ENCODE assay signal across 25 cellular contexts in genomic region chr5:78420548-78420947, GRCh38.
"Had no signal": no experiment of that assay in that cellular context is flagged by ENCODE, and none has a peak within 500 bp of the region (broad histone marks: within the 10 kb centered on the region; RNA-seq: fewer than 3 reads in every experiment).

No MANE protein-coding gene starts in this region.

- H3K4me3 ChIP-seq: colonic mucosa, esophagus muscularis mucosa, heart right ventricle, mucosa of descending colon, right atrium auricular region, sigmoid colon, stomach, thyroid gland had no signal

- FAIRE-seq: endothelial cell of umbilical vein had no signal

- H3K27ac ChIP-seq: colonic mucosa, esophagus muscularis mucosa, foreskin keratinocyte, heart right ventricle, neutrophil, parathyroid adenoma, right atrium auricular region, sigmoid colon, stomach, thyroid gland had no signal

- H2AFZ ChIP-seq: parathyroid adenoma had no signal

- H3K9ac ChIP-seq: parathyroid adenoma had no signal

- H3K27me3 ChIP-seq: colonic mucosa, esophagus muscularis mucosa, foreskin keratinocyte, heart right ventricle, neutrophil, right atrium auricular region, sigmoid colon, stomach, thyroid gland had no signal

- ATAC-seq: foreskin keratinocyte; heart right ventricle; mucosa of descending colon; natural killer cell treated with Interleukin-12 subunit alpha and Interleukin-12 subunit beta and Interleukin-15 and Interleukin-18, amount 100 ng/mL, for 72 hours; stimulated activated effector memory CD8-positive, alpha-beta T cell treated with anti-CD3 and anti-CD28 coated beads, Interleukin-12 subunit alpha, Interleukin-12 subunit beta, amount 100 ng/mL, for 72 hours had no signal

- H3K9me3 ChIP-seq: colonic mucosa, esophagus muscularis mucosa, heart right ventricle, mucosa of descending colon, neutrophil, right atrium auricular region, sigmoid colon, stomach, thyroid gland had no signal

- H3K4me1 ChIP-seq: colonic mucosa, esophagus muscularis mucosa, foreskin keratinocyte, heart right ventricle, parathyroid adenoma, right atrium auricular region, sigmoid colon, thyroid gland had no signal

- DNase-seq: colonic mucosa; effector CD8-positive, alpha-beta T cell; endodermal cell; foreskin keratinocyte; glutamatergic neuron; heart right ventricle; hippocampal formation; islet precursor cell; mesenchymal stem cell; mucosa of descending colon; naive B cell; sigmoid colon; stimulated activated CD4-positive, alpha-beta T cell treated with anti-CD3 and anti-CD28 coated beads, Interleukin-2, amount 100 ng/mL, for 24 hours; stimulated activated CD4-positive, alpha-beta T cell treated with anti-CD3 and anti-CD28 coated beads, Interleukin-4, amount 100 ng/mL, for 24 hours; stimulated activated naive CD4-positive, alpha-beta T cell treated with Interleukin-2 at 50 U/mL for 16 hours; stomach; thyroid gland; trophoblast cell had no signal

- H3K36me3 ChIP-seq: colonic mucosa had no signal
